20 cellular contexts compared by ENCODE assay signal in the genomic region with DNA sequence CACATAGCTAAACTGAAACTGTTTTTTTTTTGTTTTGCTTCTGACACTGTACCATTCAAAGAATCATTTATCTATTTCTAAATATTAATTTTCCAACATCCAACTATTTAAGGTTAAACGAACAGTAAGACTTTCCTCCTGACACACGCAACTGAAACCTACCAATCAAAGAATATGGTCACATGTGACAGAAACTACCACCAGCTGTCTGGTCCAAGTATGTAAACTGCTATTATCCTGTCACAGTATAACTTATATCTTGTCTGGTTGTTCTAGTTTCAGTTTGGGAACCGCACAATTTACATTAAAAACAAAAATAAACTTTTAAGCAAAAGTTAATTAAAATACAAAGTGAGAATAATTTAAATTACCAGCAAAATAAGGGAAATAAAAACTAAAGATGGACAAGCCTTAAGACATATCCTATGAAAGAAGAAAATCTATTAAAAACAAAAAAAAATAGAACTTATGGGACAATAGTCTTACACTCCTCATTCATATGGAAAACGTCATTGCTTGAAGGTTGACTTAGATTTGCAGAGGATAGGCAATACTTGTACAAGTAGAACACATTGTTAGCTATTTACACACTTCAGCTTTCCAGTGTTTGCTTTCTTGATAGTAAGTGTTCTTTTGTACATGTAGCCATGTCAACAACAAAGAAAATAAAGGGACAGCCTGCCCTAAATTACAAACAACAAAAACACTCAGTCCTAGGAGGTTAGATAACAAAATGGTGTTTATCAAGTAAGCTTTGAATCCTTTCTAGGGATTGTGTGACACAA. TPM values are rescaled to one million over a fixed set of nuclear protein-coding genes. Genes with fewer than 3 reads are reported as not detected.
DNase-seq lines count a peak whose midpoint lies in the region; ATAC-seq and TF ChIP-seq lines count a peak whose summit lies in the region.
"Had no signal": no experiment of that assay in that cellular context is flagged by ENCODE, and none has a peak within 500 bp of the region (broad histone marks: within the 10 kb centered on the region; RNA-seq: fewer than 3 reads in every experiment).

No MANE protein-coding gene starts in this region.

- H3K4me3 ChIP-seq in WERI-Rb-1 (ENCODE audit: low read depth, low read length): no peak overlapping the region
- H3K4me3 ChIP-seq: thyroid gland had no signal

- H3K36me3 Mint-ChIP-seq in mesothelial cell of epicardium: peaks cover 4% of the 10 kb centered on the region

- H3K4me1 Mint-ChIP-seq in mesothelial cell of epicardium: peaks cover 13% of the 10 kb centered on the region

- peaks cover 8% of the 10 kb centered on the region for H3K9me3 Mint-ChIP-seq in mesothelial cell of epicardium
- H3K9me3 Mint-ChIP-seq: activated T-cell treated with anti-CD3 and anti-CD28 coated beads, Interleukin-2, amount 50 U/mL, for 24 hours; CD4-positive, alpha-beta T cell had no signal

- H3K27ac Mint-ChIP-seq in mesothelial cell of epicardium: peak overlapping the region; percentile 50
- H3K27ac Mint-ChIP-seq: activated T-cell treated with anti-CD3 and anti-CD28 coated beads, Interleukin-2, amount 50 U/mL, for 24 hours; CD4-positive, alpha-beta T cell had no signal

- no peaks in the 10 kb centered on the region for H3K27me3 Mint-ChIP-seq in mesothelial cell of epicardium (ENCODE audit: low read depth)
- H3K27me3 Mint-ChIP-seq: activated T-cell treated with anti-CD3 and anti-CD28 coated beads, Interleukin-2, amount 50 U/mL, for 24 hours; CD4-positive, alpha-beta T cell had no signal

- TF ChIP-seq CTCF in mesothelial cell of epicardium (IDR thresholded peaks at IDR 0.05; ENCODE audit: unreplicated experiment): no peak
- TF ChIP-seq CTCF in WERI-Rb-1 (IDR thresholded peaks at IDR 0.05; ENCODE audit: low read depth, low read length): no peak

- no peaks in the 10 kb centered on the region for H3K36me3 ChIP-seq in WERI-Rb-1
- H3K36me3 ChIP-seq: thyroid gland had no signal

- H3K27ac ChIP-seq in WERI-Rb-1: no peak overlapping the region
- H3K27ac ChIP-seq: thyroid gland had no signal

- H3K4me3 Mint-ChIP-seq in mesothelial cell of epicardium: no peak overlapping the region
- H3K4me3 Mint-ChIP-seq: activated T-cell treated with anti-CD3 and anti-CD28 coated beads, Interleukin-2, amount 50 U/mL, for 24 hours; CD4-positive, alpha-beta T cell had no signal

- DNase-seq in NCI-H1092 treated with DMSO at 0.1 percent for 48 hours (lab: John Stamatoyannopoulos, UW) (peak; percentile 7), NCI-H1092 (lab: John Stamatoyannopoulos, UW) (no peak), NCI-H748 (lab: John Stamatoyannopoulos, UW; ENCODE audit: unreplicated experiment) (peak; percentile 49), mesothelial cell of epicardium (ENCODE audit: low spot score in 2 of 2, unreplicated experiment in 2 of 2) (no peak), WERI-Rb-1 (no peak)
- DNase-seq: 8988T; activated CD4-positive, CD25-positive, alpha-beta regulatory T cell treated with anti-CD3 and anti-CD28 coated beads, Interleukin-2, amount 50 U/mL, for 72 hours; activated T-cell treated with anti-CD3 and anti-CD28 coated beads, Interleukin-2, amount 50 U/mL, for 24 hours; amniotic stem cell; CD4-positive, alpha-beta T cell; cortex of kidney; NCI-H187; thyroid gland had no signal

- no peaks in the 10 kb centered on the region for H3K9me3 ChIP-seq in WERI-Rb-1 (ENCODE audit: severe bottlenecking)
- H3K9me3 ChIP-seq: thyroid gland had no signal

- peak; percentile 76 for ATAC-seq in HG03066 (IDR thresholded peaks at IDR 0.05; ENCODE audit: low read depth, unreplicated experiment)
- ATAC-seq in GM18858 (IDR thresholded peaks at IDR 0.05; ENCODE audit: unreplicated experiment): no peak
- ATAC-seq in HG03378 (IDR thresholded peaks at IDR 0.05; ENCODE audit: unreplicated experiment): no peak

- no peaks in the 10 kb centered on the region for H3K27me3 ChIP-seq in WERI-Rb-1 (ENCODE audit: insufficient read depth, low read depth, severe bottlenecking)
- H3K27me3 ChIP-seq: thyroid gland had no signal

RNA-seq across cellular contexts. Expression of a gene that starts 26.8 kb away (rescaled TPM):
- total RNA-seq in mesothelial cell of epicardium: 0.13 TPM in 1 of 3 replicates, not detected in the others
- total RNA-seq: CD4-positive, alpha-beta T cell; fibroblast of lung; H1; mesenteric fat pad; omental fat pad; thyroid gland had no signal

Comparison
In these comparisons a context has a peak if more than half of its experiments do, and no peak if none do; other contexts are left out.
1. DNase-seq: peak in NCI-H1092 treated with DMSO at 0.1 percent for 48 hours (single experiment) and NCI-H748 (single experiment); none in NCI-H1092 (single experiment), mesothelial cell of epicardium (0 of 2) and WERI-Rb-1 (single experiment).